ENCODE assay signal across 16 cellular contexts in the genomic region with DNA sequence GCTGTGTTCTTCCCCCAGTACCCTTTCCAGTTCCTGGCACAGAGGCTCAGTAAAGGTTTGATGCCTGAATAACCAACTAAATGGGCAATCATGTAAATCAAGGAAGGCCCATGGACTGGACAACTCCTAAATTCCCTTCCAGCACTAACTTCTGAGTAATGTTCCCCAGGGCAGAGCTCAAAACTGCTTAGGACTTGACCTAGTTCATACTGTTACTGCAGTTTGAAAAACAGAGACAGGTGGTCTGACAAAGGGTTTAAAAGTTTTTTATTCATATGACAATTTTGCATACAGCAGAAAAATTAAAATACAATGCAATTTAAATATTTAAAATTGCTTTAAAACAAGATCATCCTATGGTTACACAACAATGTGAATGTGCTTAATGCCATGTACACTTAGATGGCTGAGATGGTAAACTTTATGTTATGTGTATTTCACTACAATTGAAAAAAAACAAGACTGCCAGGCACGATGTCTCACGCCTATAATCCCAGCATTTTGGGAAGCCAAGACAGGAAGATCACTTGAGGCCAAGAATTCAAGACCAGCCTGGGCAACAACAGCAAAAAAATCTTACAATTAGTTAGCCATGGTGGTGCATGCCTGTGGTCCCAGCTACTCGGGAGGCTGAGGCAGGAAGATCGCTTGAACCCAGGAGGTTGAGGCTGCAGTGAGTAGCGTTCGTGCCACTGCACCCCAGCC. TPM values are rescaled to one million over a fixed set of nuclear protein-coding genes. Genes with fewer than 3 reads are reported as not detected.
DNase-seq lines count a peak whose midpoint lies in the region; ATAC-seq and TF ChIP-seq lines count a peak whose summit lies in the region.
"Had no signal": no experiment of that assay in that cellular context is flagged by ENCODE, and none has a peak within 500 bp of the region (broad histone marks: within the 10 kb centered on the region; RNA-seq: fewer than 3 reads in every experiment).

No MANE protein-coding gene starts in this region.

- DNase-seq in natural killer cell treated with Interleukin-12 subunit alpha and Interleukin-12 subunit beta and Interleukin-15 and Interleukin-18, amount 100 ng/mL, for 72 hours (ENCODE audit: low spot score): no peak
- DNase-seq in natural killer cell: no peak
- DNase-seq in ascending aorta (ENCODE audit: low spot score in 2 of 2): no peak
- no peak for DNase-seq in CD4-positive, alpha-beta memory T cell
- no peak for DNase-seq in globus pallidus (ENCODE audit: low spot score)
- no peak for DNase-seq in pons (ENCODE audit: low spot score)
- DNase-seq: activated T-cell treated with anti-CD3 and anti-CD28 coated beads, Interleukin-2, amount 50 U/mL, for 24 hours; amygdala; NCI-H146; NCI-H2227 treated with DMSO at 0.1 percent for 48 hours; nucleus accumbens; small intestine; uterus had no signal

- no peaks in the 10 kb centered on the region for H3K27me3 Mint-ChIP-seq in natural killer cell treated with Interleukin-12 subunit alpha and Interleukin-12 subunit beta and Interleukin-15 and Interleukin-18, amount 100 ng/mL, for 72 hours
- H3K27me3 Mint-ChIP-seq in natural killer cell (ENCODE audit: low read depth in 2 of 2): no peaks in the 10 kb centered on the region
- no peaks in the 10 kb centered on the region for H3K27me3 Mint-ChIP-seq in CD4-positive, alpha-beta memory T cell
- H3K27me3 Mint-ChIP-seq: activated T-cell treated with anti-CD3 and anti-CD28 coated beads, Interleukin-2, amount 50 U/mL, for 24 hours; memory B cell had no signal

- no peak for ATAC-seq in natural killer cell treated with Interleukin-12 subunit alpha and Interleukin-12 subunit beta and Interleukin-15 and Interleukin-18, amount 100 ng/mL, for 72 hours
- ATAC-seq in natural killer cell (no peak), GM19351 (IDR thresholded peaks at IDR 0.05; ENCODE audit: unreplicated experiment) (no peak)

- intact Hi-C loops in natural killer cell (cut with micrococcal nuclease) (no loop called here), ascending aorta (cut with DNase I) (no loop called here)
- intact Hi-C loops in CD4-positive, alpha-beta memory T cell (cut with micrococcal nuclease): no loop called here

- H3K4me1 Mint-ChIP-seq in natural killer cell treated with Interleukin-12 subunit alpha and Interleukin-12 subunit beta and Interleukin-15 and Interleukin-18, amount 100 ng/mL, for 72 hours (ENCODE audit: low read depth in 2 of 2): peaks cover 27 to 40% of the 10 kb centered on the region in 2 donors
- H3K4me1 Mint-ChIP-seq in natural killer cell: peaks cover 24 to 28% of the 10 kb centered on the region in 2 donors
- peaks cover 21 to 52% (median 34%) of the 10 kb centered on the region in 4 donors for H3K4me1 Mint-ChIP-seq in CD4-positive, alpha-beta memory T cell

- no peak overlapping the region for H3K4me3 ChIP-seq in ascending aorta
- no peak overlapping the region for H3K4me3 ChIP-seq in neutrophil (ENCODE audit: low read depth in 1 of 2, low read length in 1 of 2)
- H3K4me3 ChIP-seq in CD4-positive, alpha-beta memory T cell (ENCODE audit: low read length in 2 of 2): no peak overlapping the region
- H3K4me3 ChIP-seq: uterus had no signal

- H3K36me3 Mint-ChIP-seq in natural killer cell treated with Interleukin-12 subunit alpha and Interleukin-12 subunit beta and Interleukin-15 and Interleukin-18, amount 100 ng/mL, for 72 hours: no peaks in the 10 kb centered on the region
- H3K36me3 Mint-ChIP-seq in natural killer cell: no peaks in the 10 kb centered on the region
- H3K36me3 Mint-ChIP-seq in CD4-positive, alpha-beta memory T cell: no peaks in the 10 kb centered on the region
- H3K36me3 Mint-ChIP-seq: memory B cell had no signal

- TF ChIP-seq CTCF in natural killer cell (IDR thresholded peaks at IDR 0.05) (no peak), ascending aorta (IDR thresholded peaks at IDR 0.05) (no peak), neutrophil (IDR thresholded peaks at IDR 0.05) (no peak)

- H3K4me1 ChIP-seq in ascending aorta: peaks cover 8 to 12% of the 10 kb centered on the region in 2 donors
- peaks cover 27 to 41% of the 10 kb centered on the region in 2 experiments for H3K4me1 ChIP-seq in neutrophil (ENCODE audit: control insufficient read depth in 1 of 2, insufficient read depth in 1 of 2, low read depth in 1 of 2, low read length in 1 of 2)
- H3K4me1 ChIP-seq in CD4-positive, alpha-beta memory T cell (ENCODE audit: insufficient read depth, low read length): peaks cover 55% of the 10 kb centered on the region

- POLR2A ChIA-PET in CD4-positive, alpha-beta memory T cell (lab: Charles Lee; ENCODE audit: partially characterized antibody): interaction anchor here (3.0 to 11.0 kb wide), 4 partner anchors 11 to 27 kb away, joined by 12 to 481 read pairs (median 243); a partner anchor contains a TSS

- peak overlapping the region; percentile 31 to 68 for H3K27ac Mint-ChIP-seq in natural killer cell treated with Interleukin-12 subunit alpha and Interleukin-12 subunit beta and Interleukin-15 and Interleukin-18, amount 100 ng/mL, for 72 hours
- no peak overlapping the region for H3K27ac Mint-ChIP-seq in natural killer cell
- peak overlapping the region in 2 of 7 donors; percentile 30 to 92 for H3K27ac Mint-ChIP-seq in CD4-positive, alpha-beta memory T cell
- H3K27ac Mint-ChIP-seq: activated T-cell treated with anti-CD3 and anti-CD28 coated beads, Interleukin-2, amount 50 U/mL, for 24 hours; memory B cell had no signal

- no peaks in the 10 kb centered on the region for H3K9me3 ChIP-seq in ascending aorta
- H3K9me3 ChIP-seq in neutrophil: no peaks in the 10 kb centered on the region
- no peaks in the 10 kb centered on the region for H3K9me3 ChIP-seq in CD4-positive, alpha-beta memory T cell (ENCODE audit: control insufficient read depth in 1 of 2, low read length in 2 of 2)
- H3K9me3 ChIP-seq: uterus had no signal

- H3K27ac ChIP-seq in ascending aorta: peak overlapping the region; percentile 6 to 68
- peak overlapping the region; percentile 24 for H3K27ac ChIP-seq in neutrophil
- no peak overlapping the region for H3K27ac ChIP-seq in CD4-positive, alpha-beta memory T cell (ENCODE audit: low read depth, low read length)

- CTCF ChIA-PET in CD4-positive, alpha-beta memory T cell (lab: Charles Lee; ENCODE audit: partially characterized antibody): interaction anchor here (1.0 to 1.5 kb wide), 4 partner anchors 9 to 23 kb away, joined by 3 to 10 read pairs (median 6); no protein-coding TSS in a partner anchor

- H3K27me3 ChIP-seq in ascending aorta (no peaks in the 10 kb centered on the region), neutrophil (no peaks in the 10 kb centered on the region)
- no peaks in the 10 kb centered on the region for H3K27me3 ChIP-seq in CD4-positive, alpha-beta memory T cell (ENCODE audit: insufficient read depth, low read length)
- H3K27me3 ChIP-seq: uterus had no signal

- H3K4me3 Mint-ChIP-seq in natural killer cell treated with Interleukin-12 subunit alpha and Interleukin-12 subunit beta and Interleukin-15 and Interleukin-18, amount 100 ng/mL, for 72 hours: peak overlapping the region; percentile 13
- H3K4me3 Mint-ChIP-seq in natural killer cell: no peak overlapping the region
- H3K4me3 Mint-ChIP-seq in CD4-positive, alpha-beta memory T cell: peak overlapping the region in 1 of 8 donors; percentile 22
- H3K4me3 Mint-ChIP-seq: activated T-cell treated with anti-CD3 and anti-CD28 coated beads, Interleukin-2, amount 50 U/mL, for 24 hours; memory B cell had no signal

- no peaks in the 10 kb centered on the region for H3K36me3 ChIP-seq in ascending aorta
- no peaks in the 10 kb centered on the region for H3K36me3 ChIP-seq in neutrophil
- H3K36me3 ChIP-seq in CD4-positive, alpha-beta memory T cell (ENCODE audit: insufficient read depth, low read length): no peaks in the 10 kb centered on the region
- H3K36me3 ChIP-seq: uterus had no signal

- H3K9me3 Mint-ChIP-seq in natural killer cell treated with Interleukin-12 subunit alpha and Interleukin-12 subunit beta and Interleukin-15 and Interleukin-18, amount 100 ng/mL, for 72 hours: no peaks in the 10 kb centered on the region
- no peaks in the 10 kb centered on the region for H3K9me3 Mint-ChIP-seq in natural killer cell
- H3K9me3 Mint-ChIP-seq in CD4-positive, alpha-beta memory T cell: no peaks in the 10 kb centered on the region
- H3K9me3 Mint-ChIP-seq: activated T-cell treated with anti-CD3 and anti-CD28 coated beads, Interleukin-2, amount 50 U/mL, for 24 hours; memory B cell had no signal

RNA-seq across cellular contexts. Expression of a gene that starts 26.3 kb away (rescaled TPM):
- 100 to 1,000 TPM; 357 to 363 TPM for total RNA-seq in natural killer cell treated with Interleukin-12 subunit alpha and Interleukin-12 subunit beta and Interleukin-15 and Interleukin-18, amount 100 ng/mL, for 72 hours
- total RNA-seq in natural killer cell: 100 to 1,000 TPM; 329 to 358 (median 352) TPM
- total RNA-seq in ascending aorta: 227 TPM
- total RNA-seq in CD4-positive, alpha-beta memory T cell: 100 to 1,000 TPM; 372 to 383 TPM
- polyA plus RNA-seq in CD4-positive, alpha-beta memory T cell: 100 to 1,000 TPM; 116 to 153 TPM

Comparison
In these comparisons a context has a peak if more than half of its experiments do, and no peak if none do; other contexts are left out.
1. H3K27ac Mint-ChIP-seq: peak in natural killer cell treated with Interleukin-12 subunit alpha and Interleukin-12 subunit beta and Interleukin-15 and Interleukin-18, amount 100 ng/mL, for 72 hours (2 of 2); none in natural killer cell (0 of 2).